Comparison of ENCODE assay signal across 11 cellular contexts in the genomic region with DNA sequence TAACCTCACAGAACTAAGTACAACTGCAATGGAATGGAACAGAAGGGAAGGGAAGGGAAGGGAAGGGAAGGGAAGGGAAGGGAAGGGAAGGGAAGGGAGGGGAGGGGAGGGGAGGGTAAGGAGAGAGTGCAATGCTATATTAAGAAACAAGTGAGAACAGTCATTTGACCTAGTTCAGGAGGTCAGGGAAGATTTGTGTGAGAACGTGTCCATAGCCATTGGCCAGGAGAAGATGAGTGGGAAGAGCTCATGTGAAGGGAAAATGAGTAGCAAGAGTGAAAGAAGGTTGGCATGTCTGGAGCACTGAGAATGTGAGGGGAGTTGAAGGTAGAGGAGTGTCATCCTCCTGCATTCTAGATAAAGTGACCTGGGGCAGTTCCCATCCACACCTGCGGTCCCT.
"Had no signal": no experiment of that assay in that cellular context is flagged by ENCODE, and none has a peak within 500 bp of the region (broad histone marks: within the 10 kb centered on the region; RNA-seq: fewer than 3 reads in every experiment).

No MANE protein-coding gene starts in this region.

- H3K36me3 ChIP-seq: HAP-1 had no signal

- H3K4me2 ChIP-seq: GM23338 had no signal

- H3K4me3 ChIP-seq: GM23248, GM23338, HAP-1 had no signal

- H3K9me3 ChIP-seq: HAP-1 had no signal

- H3K27ac ChIP-seq: GM23248 had no signal

- H2AFZ ChIP-seq: GM23248 had no signal

- ATAC-seq: GM23338, HCT116 had no signal

- H3K9ac ChIP-seq: GM23248 had no signal

- FAIRE-seq: H1, H54 had no signal

- DNase-seq: GM23248, GOT3, H7, H9, HCEC 1CT, HFFc6 had no signal

- H3K4me1 ChIP-seq: HAP-1 had no signal
